In the genomic region with DNA sequence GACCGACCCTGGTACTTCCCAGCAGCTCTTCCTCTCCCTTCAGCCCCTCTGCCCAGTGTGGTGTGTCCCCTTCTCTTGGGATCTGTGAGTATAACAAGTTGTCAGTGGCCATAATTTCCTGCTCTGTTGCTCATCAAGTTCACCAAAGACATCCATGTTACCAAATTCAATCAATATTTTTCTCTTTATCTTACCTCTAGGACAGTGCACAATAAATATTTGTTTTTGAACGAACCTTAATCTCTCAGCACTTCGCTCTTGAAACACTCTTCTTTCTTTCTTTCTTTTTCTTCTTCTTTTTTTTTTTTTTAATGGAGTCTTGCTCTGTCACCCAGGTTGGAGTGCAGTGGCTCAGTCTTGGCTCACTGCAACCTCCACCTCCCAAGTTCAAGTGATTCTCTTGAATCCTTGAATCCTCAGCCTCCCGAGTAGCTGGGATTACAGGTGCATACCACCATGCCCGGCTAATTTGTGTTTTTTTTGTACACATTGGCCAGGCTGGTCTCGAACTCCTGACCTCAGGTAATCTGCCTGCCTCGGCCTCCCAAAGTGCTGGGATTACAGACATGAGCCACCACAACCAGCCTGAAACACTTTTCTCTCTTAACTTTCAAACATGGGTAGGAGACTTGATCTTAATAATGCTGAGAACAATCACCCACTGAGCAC, we compare ENCODE assay signal across 34 cellular contexts. TPM values are rescaled to one million over a fixed set of nuclear protein-coding genes. Genes with fewer than 3 reads are reported as not detected.
"Had no signal": no experiment of that assay in that cellular context is flagged by ENCODE, and none has a peak within 500 bp of the region (broad histone marks: within the 10 kb centered on the region; RNA-seq: fewer than 3 reads in every experiment).

No MANE protein-coding gene starts in this region.

- H3K36me3 Mint-ChIP-seq: naive B cell; naive thymus-derived CD8-positive, alpha-beta T cell; natural killer cell treated with Interleukin-12 subunit alpha and Interleukin-12 subunit beta and Interleukin-15 and Interleukin-18, amount 100 ng/mL, for 72 hours; stimulated activated effector memory CD8-positive, alpha-beta T cell treated with anti-CD3 and anti-CD28 coated beads, Interleukin-12 subunit alpha, Interleukin-12 subunit beta, amount 100 ng/mL, for 72 hours; type B pancreatic cell had no signal

- H3K4me2 ChIP-seq: smooth muscle cell had no signal

- H3K4me1 ChIP-seq: psoas muscle, spleen, suprapubic skin, testis, tibial artery, transverse colon, upper lobe of right lung, uterus had no signal

- H3K4me1 Mint-ChIP-seq: naive B cell; naive thymus-derived CD8-positive, alpha-beta T cell; nephron progenitor cell; stimulated activated effector memory CD8-positive, alpha-beta T cell treated with anti-CD3 and anti-CD28 coated beads, Interleukin-12 subunit alpha, Interleukin-12 subunit beta, amount 100 ng/mL, for 72 hours; stimulated activated naive CD8-positive, alpha-beta T cell treated with anti-CD3 and anti-CD28 coated beads, Interleukin-15, amount 100 ng/mL, for 72 hours had no signal

- H3K4me3 ChIP-seq: pancreas, psoas muscle, skin epidermis, smooth muscle cell, spleen, suprapubic skin, testis, tibial artery, transverse colon, upper lobe of right lung, uterus had no signal

- H3K27ac Mint-ChIP-seq: natural killer cell treated with Interleukin-12 subunit alpha and Interleukin-12 subunit beta and Interleukin-15 and Interleukin-18, amount 100 ng/mL, for 72 hours; nephron progenitor cell; stimulated activated effector memory CD8-positive, alpha-beta T cell treated with anti-CD3 and anti-CD28 coated beads, Interleukin-12 subunit alpha, Interleukin-12 subunit beta, amount 100 ng/mL, for 72 hours; type B pancreatic cell had no signal

- H3K9me3 Mint-ChIP-seq: natural killer cell treated with Interleukin-12 subunit alpha and Interleukin-12 subunit beta and Interleukin-15 and Interleukin-18, amount 100 ng/mL, for 72 hours; type B pancreatic cell had no signal

- H3K36me3 ChIP-seq: neutrophil, pancreas, spleen, suprapubic skin, tibial artery, transverse colon, upper lobe of right lung, uterus had no signal

- H3K9me3 ChIP-seq: neutrophil, pancreas, psoas muscle, spleen, suprapubic skin, testis, tibial artery, transverse colon, upper lobe of right lung, uterus had no signal

- H3K27me3 Mint-ChIP-seq: stimulated activated naive CD8-positive, alpha-beta T cell treated with anti-CD3 and anti-CD28 coated beads, Interleukin-15, amount 100 ng/mL, for 72 hours had no signal

- ATAC-seq: naive thymus-derived CD8-positive, alpha-beta T cell; natural killer cell treated with Interleukin-12 subunit alpha and Interleukin-12 subunit beta and Interleukin-15 and Interleukin-18, amount 100 ng/mL, for 72 hours; psoas muscle; right cardiac atrium; sciatic nerve; stimulated activated effector memory CD8-positive, alpha-beta T cell treated with anti-CD3 and anti-CD28 coated beads, Interleukin-12 subunit alpha, Interleukin-12 subunit beta, amount 100 ng/mL, for 72 hours; stimulated activated naive CD8-positive, alpha-beta T cell treated with anti-CD3 and anti-CD28 coated beads, Interleukin-15, amount 100 ng/mL, for 72 hours; stimulated activated naive CD8-positive, alpha-beta T cell treated with anti-CD3 and anti-CD28 coated beads, Interleukin-15, Interleukin-2, amounts not matched to agents 100 U/mL and 50 U/mL, for 24 hours; upper lobe of right lung had no signal

- FAIRE-seq: pancreas had no signal

- H3K4me3 Mint-ChIP-seq: naive thymus-derived CD8-positive, alpha-beta T cell; natural killer cell treated with Interleukin-12 subunit alpha and Interleukin-12 subunit beta and Interleukin-15 and Interleukin-18, amount 100 ng/mL, for 72 hours; nephron progenitor cell; neural crest cell; stimulated activated effector memory CD8-positive, alpha-beta T cell treated with anti-CD3 and anti-CD28 coated beads, Interleukin-12 subunit alpha, Interleukin-12 subunit beta, amount 100 ng/mL, for 72 hours; stimulated activated naive CD8-positive, alpha-beta T cell treated with anti-CD3 and anti-CD28 coated beads, Interleukin-15, amount 100 ng/mL, for 72 hours; type B pancreatic cell had no signal

- H3K27ac ChIP-seq: neutrophil, pancreas, psoas muscle, skin epidermis, spleen, suprapubic skin, testis, tibial artery, transverse colon, upper lobe of right lung, uterus had no signal

- DNase-seq: naive B cell; naive thymus-derived CD8-positive, alpha-beta T cell; nephron progenitor cell; nucleus accumbens; pancreas; psoas muscle; right cardiac atrium; spleen; stimulated activated CD4-positive, alpha-beta T cell treated with anti-CD3 and anti-CD28 coated beads, Interleukin-12 subunit alpha, Interleukin-12 subunit beta, amount 100 ng/mL, for 4 hours; stimulated activated CD4-positive, alpha-beta T cell treated with anti-CD3 and anti-CD28 coated beads, Interleukin-1b, Interleukin-23, amount 100 ng/mL, for 48 hours; stimulated activated CD4-positive, alpha-beta T cell treated with anti-CD3 and anti-CD28 coated beads, Interleukin-4, amount 100 ng/mL, for 1 hour; stimulated activated naive CD4-positive, alpha-beta T cell; stimulated activated naive CD8-positive, alpha-beta T cell treated with anti-CD3 and anti-CD28 coated beads, Interleukin-15, amount 100 ng/mL, for 72 hours; stimulated activated naive CD8-positive, alpha-beta T cell treated with anti-CD3 and anti-CD28 coated beads, Interleukin-15, Interleukin-2, amounts not matched to agents 100 U/mL and 50 U/mL, for 24 hours; substantia nigra; testis; tibial artery; transverse colon; upper lobe of right lung; uterus had no signal

- H3K27me3 ChIP-seq: pancreas, testis, uterus had no signal

RNA-seq across cellular contexts. Expression of gene UMOD, which starts 2.7 kb away (rescaled TPM):
- total RNA-seq: naive thymus-derived CD8-positive, alpha-beta T cell; natural killer cell treated with Interleukin-12 subunit alpha and Interleukin-12 subunit beta and Interleukin-15 and Interleukin-18, amount 100 ng/mL, for 72 hours; neural crest cell; omental fat pad; osteocyte; posterior vena cava; psoas muscle; renal cortical epithelial cell; right cardiac atrium; sciatic nerve; smooth muscle cell; spleen; suprapubic skin; transverse colon; upper lobe of right lung; urinary bladder; uterus had no signal
- polyA plus RNA-seq: naive thymus-derived CD8-positive, alpha-beta T cell; psoas muscle; right cardiac atrium; smooth muscle cell; urinary bladder had no signal

RNA-seq across cellular contexts. Expression of gene GP2, which starts 27.9 kb away (rescaled TPM):
- total RNA-seq: naive thymus-derived CD8-positive, alpha-beta T cell; natural killer cell treated with Interleukin-12 subunit alpha and Interleukin-12 subunit beta and Interleukin-15 and Interleukin-18, amount 100 ng/mL, for 72 hours; neural crest cell; osteocyte; renal cortical epithelial cell; smooth muscle cell; upper lobe of right lung; uterus had no signal
- polyA plus RNA-seq: naive thymus-derived CD8-positive, alpha-beta T cell; smooth muscle cell had no signal

RNA-seq across cellular contexts. Expression of gene PDILT, which starts 49.3 kb away (rescaled TPM):
- total RNA-seq: naive thymus-derived CD8-positive, alpha-beta T cell; natural killer cell treated with Interleukin-12 subunit alpha and Interleukin-12 subunit beta and Interleukin-15 and Interleukin-18, amount 100 ng/mL, for 72 hours; neural crest cell; omental fat pad; osteocyte; pancreas; posterior vena cava; psoas muscle; renal cortical epithelial cell; right cardiac atrium; sciatic nerve; smooth muscle cell; spleen; suprapubic skin; transverse colon; upper lobe of right lung; urinary bladder; uterus had no signal
- polyA plus RNA-seq: naive thymus-derived CD8-positive, alpha-beta T cell; pancreas; psoas muscle; right cardiac atrium; smooth muscle cell; spleen; urinary bladder had no signal

RNA-seq across cellular contexts. Expression of gene ACSM5, which starts 54.1 kb away (rescaled TPM):
- total RNA-seq: naive thymus-derived CD8-positive, alpha-beta T cell; natural killer cell treated with Interleukin-12 subunit alpha and Interleukin-12 subunit beta and Interleukin-15 and Interleukin-18, amount 100 ng/mL, for 72 hours; neural crest cell; smooth muscle cell had no signal
- polyA plus RNA-seq: naive thymus-derived CD8-positive, alpha-beta T cell; smooth muscle cell had no signal
